In genomic region chr20:42442728-42443127, GRCh38 we compare ENCODE assay signal across 24 cellular contexts.
DNase-seq lines count a peak whose midpoint lies in the region; ATAC-seq and TF ChIP-seq lines count a peak whose summit lies in the region.
"Had no signal": no experiment of that assay in that cellular context is flagged by ENCODE, and none has a peak within 500 bp of the region (broad histone marks: within the 10 kb centered on the region; RNA-seq: fewer than 3 reads in every experiment).

No MANE protein-coding gene starts in this region.

- H2BK12ac ChIP-seq in H9 (ENCODE audit: insufficient read length, low read depth, low read length) = no peak overlapping the region

- H3K27me3 ChIP-seq in heart right ventricle (peaks cover 0 to 3% (median 0%) of the 10 kb centered on the region in 7 donors), H9 (ENCODE audit: insufficient read depth, low read length) (no peaks in the 10 kb centered on the region)
- H3K27me3 ChIP-seq in CD4-positive, alpha-beta memory T cell (ENCODE audit: insufficient read depth, low read length) = no peaks in the 10 kb centered on the region

- H3K9me3 ChIP-seq in heart right ventricle (no peaks in the 10 kb centered on the region), H9 (ENCODE audit: control insufficient read depth, low read depth, low read length) (no peaks in the 10 kb centered on the region)
- H3K9me3 ChIP-seq in CD4-positive, alpha-beta memory T cell (ENCODE audit: control insufficient read depth in 1 of 2, low read length in 2 of 2) = no peaks in the 10 kb centered on the region

- H3K36me3 ChIP-seq in heart right ventricle = no peaks in the 10 kb centered on the region
- H3K36me3 ChIP-seq in CD4-positive, alpha-beta memory T cell (ENCODE audit: insufficient read depth, low read length) = no peaks in the 10 kb centered on the region

- no peak overlapping the region for H2AFZ ChIP-seq in H9 (ENCODE audit: low read length)
- H2AFZ ChIP-seq: GM23338 had no signal

- H3K79me2 ChIP-seq in H9 (ENCODE audit: insufficient read depth, low read length) = no peaks in the 10 kb centered on the region

- no peaks in the 10 kb centered on the region for H4K20me1 ChIP-seq in H9 (ENCODE audit: control insufficient read depth, insufficient read depth, insufficient read length)

- no peak overlapping the region for H3K4ac ChIP-seq in H9 (ENCODE audit: low read depth, low read length)

- no peak overlapping the region for H3K9ac ChIP-seq in H9 (ENCODE audit: extremely low read depth, insufficient read length, low read length)

- H3K4me1 ChIP-seq in heart right ventricle (peaks cover 0 to 14% (median 0%) of the 10 kb centered on the region in 9 donors), H9 (ENCODE audit: insufficient read depth, low read length) (peaks cover 3% of the 10 kb centered on the region; the same call in 1 of the 2 replicates)
- no peaks in the 10 kb centered on the region for H3K4me1 ChIP-seq in CD4-positive, alpha-beta memory T cell (ENCODE audit: insufficient read depth, low read length)

- no peaks in the 10 kb centered on the region for H3K4me1 Mint-ChIP-seq in CD4-positive, alpha-beta memory T cell
- H3K4me1 Mint-ChIP-seq in H9 = peaks cover 9% of the 10 kb centered on the region in 2 experiments
- H3K4me1 Mint-ChIP-seq: CD8-positive, alpha-beta memory T cell; GM23338 had no signal

- DNase-seq in NCI-H526 (lab: John Stamatoyannopoulos, UW) (peak; percentile 26 to 31), NCI-H526 treated with DMSO at 0.1 percent for 48 hours (lab: John Stamatoyannopoulos, UW) (no peak), heart right ventricle (peak in 1 of 2 donors; percentile 20), retina (peak; percentile 35), SIG-M5 (lab: John Stamatoyannopoulos, UW) (no peak), H9 (no peak)
- no peak for DNase-seq in CD4-positive, alpha-beta memory T cell
- no peak for DNase-seq in activated CD4-positive, CD25-positive, alpha-beta regulatory T cell treated with anti-CD3 and anti-CD28 coated beads, Interleukin-2, amount 50 U/mL, for 72 hours
- DNase-seq: ACHN; C1 segment of cervical spinal cord; Calu3; CD8-positive, alpha-beta memory T cell; DMS153; HCEC 1CT; KG1; NCI-H1105 treated with DMSO at 0.1 percent for 48 hours; NCI-H1694; NCI-H2081; NCI-H2171; NCI-H345; OCI-M1 had no signal

- TF ChIP-seq CTCF in heart right ventricle (IDR thresholded peaks at IDR 0.05) (no peak), H9 (conservative IDR thresholded peaks at IDR 0.05) (no peak)

- H3K4me3 Mint-ChIP-seq in CD4-positive, alpha-beta memory T cell = no peak overlapping the region
- H3K4me3 Mint-ChIP-seq in H9 = no peak overlapping the region
- H3K4me3 Mint-ChIP-seq: CD8-positive, alpha-beta memory T cell; GM23338 had no signal

- H3K4me2 ChIP-seq in H9 (ENCODE audit: insufficient read depth, insufficient read length, low read length) = no peak overlapping the region
- H3K4me2 ChIP-seq: GM23338 had no signal

- no peak overlapping the region for H2AK5ac ChIP-seq in H9 (ENCODE audit: insufficient read length, low read length)

- no peak overlapping the region for H3K4me3 ChIP-seq in heart right ventricle
- no peak overlapping the region for H3K4me3 ChIP-seq in CD4-positive, alpha-beta memory T cell (ENCODE audit: low read length in 2 of 2)
- H3K4me3 ChIP-seq: GM23338, SK-N-MC had no signal

- no peak overlapping the region for H4K91ac ChIP-seq in H9 (ENCODE audit: insufficient read length, low read depth, low read length)

- no peak overlapping the region for H3K14ac ChIP-seq in H9 (ENCODE audit: insufficient read depth, low read length)

- H2BK20ac ChIP-seq in H9 (ENCODE audit: low read depth, low read length, poor library complexity, severe bottlenecking) = no peak overlapping the region

- H2BK15ac ChIP-seq in H9 (ENCODE audit: low read depth, low read length) = no peak overlapping the region

- WGBS in heart right ventricle, 2 donors = 68 to 71% methylated on average over 5 of the region's 5 CpGs
- WGBS in H9 (ENCODE audit: extremely low coverage, insufficient read length, low lambda C conversion rate) = no CpG with 5 or more reads among the region's 5 CpGs

- peaks cover 0 to 11% (median 3%) of the 10 kb centered on the region in 8 donors for H3K9me3 Mint-ChIP-seq in CD4-positive, alpha-beta memory T cell
- no peaks in the 10 kb centered on the region for H3K9me3 Mint-ChIP-seq in H9

- no peak overlapping the region for H4K5ac ChIP-seq in H9 (ENCODE audit: insufficient read length, low read depth, low read length)

- intact Hi-C loops in heart right ventricle (cut with DNase I) = loop anchor here in 1 of 10 donors (10.0 kb wide), 1 partner anchor 48 kb away; no protein-coding TSS in a partner anchor
- intact Hi-C loops in CD4-positive, alpha-beta memory T cell (cut with micrococcal nuclease) = no loop called here

- H3K27ac ChIP-seq in heart right ventricle (peak overlapping the region in 1 of 10 donors; percentile 10), H9 (ENCODE audit: insufficient read length, low read depth, low read length) (no peak overlapping the region)
- H3K27ac ChIP-seq in CD4-positive, alpha-beta memory T cell (ENCODE audit: low read depth, low read length) = no peak overlapping the region
- H3K27ac ChIP-seq: 22Rv1, SK-N-MC had no signal

- ATAC-seq in heart right ventricle = peak in 6 of 8 donors; percentile 57 to 83 (median 74)
- ATAC-seq: GM23338 had no signal

- no peak overlapping the region for H3T11ph ChIP-seq in H9 (ENCODE audit: low read length)

- no peaks in the 10 kb centered on the region for H3K79me1 ChIP-seq in H9 (ENCODE audit: insufficient read depth, low read depth, low read length, poor library complexity, severe bottlenecking)

- H4K8ac ChIP-seq in H9 (replicated peaks; ENCODE audit: insufficient read length, low read depth, low read length) = no peak overlapping the region

- no peaks in the 10 kb centered on the region for H3K23me2 ChIP-seq in H9 (ENCODE audit: insufficient read length, low read depth, low read length, poor library complexity, severe bottlenecking)

- H3K18ac ChIP-seq in H9 (ENCODE audit: insufficient read length, low read depth, low read length) = no peak overlapping the region

- H2BK120ac ChIP-seq in H9 (ENCODE audit: low read depth, low read length, poor library complexity, severe bottlenecking) = no peak overlapping the region

- no peaks in the 10 kb centered on the region for H3K27me3 Mint-ChIP-seq in CD4-positive, alpha-beta memory T cell
- H3K27me3 Mint-ChIP-seq in H9 (ENCODE audit: low read depth) = peaks cover 5% of the 10 kb centered on the region; the same call in 1 of the 2 replicates

- H3K27ac Mint-ChIP-seq in CD4-positive, alpha-beta memory T cell = no peak overlapping the region
- H3K27ac Mint-ChIP-seq in H9 = no peak overlapping the region
- H3K27ac Mint-ChIP-seq: CD8-positive, alpha-beta memory T cell; GM23338 had no signal

- H3K56ac ChIP-seq in H9 (ENCODE audit: insufficient read length, low read depth, low read length) = no peak overlapping the region

- H2BK5ac ChIP-seq in H9 (ENCODE audit: insufficient read length, low read length) = no peak overlapping the region

- H3K36me3 Mint-ChIP-seq in CD4-positive, alpha-beta memory T cell = no peaks in the 10 kb centered on the region
- H3K36me3 Mint-ChIP-seq in H9 (ENCODE audit: insufficient read depth in 1 of 3, low read depth in 3 of 3) = no peaks in the 10 kb centered on the region; a peak in 1 of 7 replicates

- CTCF ChIA-PET in CD4-positive, alpha-beta memory T cell (lab: Charles Lee; ENCODE audit: partially characterized antibody) = no interaction called here

- H3K23ac ChIP-seq in H9 (ENCODE audit: insufficient read length, low read depth, low read length) = no peak overlapping the region

- POLR2A ChIA-PET in CD4-positive, alpha-beta memory T cell (lab: Charles Lee; ENCODE audit: partially characterized antibody) = no interaction called here

Comparison
In these comparisons a context has a peak if more than half of its experiments do, and no peak if none do; other contexts are left out.
1. DNase-seq: peak in NCI-H526 (2 of 2) and retina (single experiment); none in NCI-H526 treated with DMSO at 0.1 percent for 48 hours (single experiment), CD4-positive, alpha-beta memory T cell (0 of 5), SIG-M5 (single experiment), H9 (single experiment) and activated CD4-positive, CD25-positive, alpha-beta regulatory T cell treated with anti-CD3 and anti-CD28 coated beads, Interleukin-2, amount 50 U/mL, for 72 hours (single experiment).